In the genomic region with DNA sequence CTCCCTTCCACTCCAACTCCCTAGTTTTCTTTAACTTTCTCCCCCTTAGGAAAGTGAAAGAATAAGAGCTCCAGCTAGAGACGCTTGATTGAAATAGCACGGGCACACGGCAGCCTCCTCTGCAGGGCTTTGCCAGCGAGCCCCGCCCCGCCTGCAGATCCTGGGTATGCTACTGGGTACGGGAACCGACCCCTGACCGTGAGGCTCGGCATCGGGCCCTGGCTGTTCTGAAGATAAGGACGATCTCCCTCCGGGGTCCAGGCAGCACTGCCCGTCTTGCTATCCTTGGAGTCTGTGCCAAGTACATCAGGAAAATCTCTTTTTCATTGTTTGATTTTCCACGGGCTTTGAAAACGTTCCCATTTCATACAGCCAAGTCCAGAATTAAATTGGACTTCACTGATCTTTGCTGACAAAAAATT, we compare ENCODE assay signal across 8 cellular contexts.
DNase-seq lines count a peak whose midpoint lies in the region; ATAC-seq, FAIRE-seq and TF ChIP-seq lines count a peak whose summit lies in the region.

No MANE protein-coding gene starts in this region.

- no peaks in the 10 kb centered on the region for H3K27me3 ChIP-seq in keratinocyte (ENCODE audit: control insufficient read depth, extremely low read depth, insufficient read depth, low read length)
- peaks cover 0 to 71% (median 7%) of the 10 kb centered on the region in 7 donors for H3K27me3 ChIP-seq in spleen (replicated peaks in 1 of 7)

- H3K4me2 ChIP-seq in keratinocyte (ENCODE audit: control insufficient read depth, extremely low read depth, insufficient read depth, low read depth, low read length) = peak overlapping the region; percentile 98

- WGBS in spleen, 5 donors = 0 to 6% (median 1%) methylated on average over 16 of the region's 16 CpGs

- TF ChIP-seq POLR2A in spleen (IDR thresholded peaks at IDR 0.05) = no peak

- H3K4me1 Mint-ChIP-seq in central memory CD8-positive, alpha-beta T cell = peaks cover 14% of the 10 kb centered on the region

- no peaks in the 10 kb centered on the region for H3K36me3 Mint-ChIP-seq in central memory CD8-positive, alpha-beta T cell (ENCODE audit: insufficient read depth)

- H3K27ac ChIP-seq in keratinocyte (ENCODE audit: control insufficient read depth, insufficient read depth, low read length) (no peak overlapping the region), spleen (peak overlapping the region; percentile 43 to 83 (median 76))

- peak; percentile 63 for ATAC-seq in central memory CD8-positive, alpha-beta T cell (replicated peaks; ENCODE audit: extremely low read depth, poor library complexity, severe bottlenecking)
- no peak for ATAC-seq in HG03432 (IDR thresholded peaks at IDR 0.05; ENCODE audit: unreplicated experiment)
- no peak for ATAC-seq in GM21381 (IDR thresholded peaks at IDR 0.05; ENCODE audit: unreplicated experiment)

- dilution Hi-C loops in keratinocyte (cut with MboI; ENCODE audit: extremely low pct_ligation_motif_present, low sequenced_read_pairs) = no loop called here

- H3K4me3 Mint-ChIP-seq in central memory CD8-positive, alpha-beta T cell = peak overlapping the region; percentile 72

- H3K79me2 ChIP-seq in keratinocyte (ENCODE audit: control insufficient read depth, insufficient read depth, low read length) = no peaks in the 10 kb centered on the region

- TF ChIP-seq CTCF in keratinocyte (optimal IDR thresholded peaks at IDR 0.05 in 1 of 3, IDR thresholded peaks at IDR 0.05 in 1 of 3, conservative IDR thresholded peaks at IDR 0.05 in 1 of 3; ENCODE audit: extremely low read depth in 1 of 3, insufficient read depth in 2 of 3, low read length in 3 of 3) (peak in 2 of 3 experiments; percentile 13 to 48), spleen (IDR thresholded peaks at IDR 0.05 in 8 of 11, conservative IDR thresholded peaks at IDR 0.05 in 3 of 11) (no peak)

- peak; percentile 53 for FAIRE-seq in keratinocyte (lab: Jason Lieb, UNC)

- H4K20me1 ChIP-seq in keratinocyte (ENCODE audit: control insufficient read depth, extremely low read depth, insufficient read depth, low read length) = no peaks in the 10 kb centered on the region

- H3K4me3 ChIP-seq in keratinocyte (ENCODE audit: control insufficient read depth in 2 of 3, extremely low read depth in 1 of 3, insufficient read depth in 2 of 3, low read depth in 1 of 3, low read length in 3 of 3) = peak overlapping the region; percentile 30 to 77 (median 64)
- peak overlapping the region; percentile 30 to 68 (median 37) for H3K4me3 ChIP-seq in spleen

- H3K36me3 ChIP-seq in keratinocyte (ENCODE audit: control insufficient read depth in 2 of 2, extremely low read depth in 1 of 2, insufficient read depth in 2 of 2, low read length in 2 of 2) = no peaks in the 10 kb centered on the region
- no peaks in the 10 kb centered on the region for H3K36me3 ChIP-seq in spleen

- intact Hi-C loops in spleen (cut with DNase I; ENCODE audit: low total_unique reads) = loop anchor here (5.0 to 10.0 kb wide), 3 partner anchors 81 to 426 kb away; a partner anchor contains a TSS

- no peaks in the 10 kb centered on the region for H3K9me3 ChIP-seq in keratinocyte (ENCODE audit: control insufficient read depth, low read depth, low read length)
- H3K9me3 ChIP-seq in spleen = no peaks in the 10 kb centered on the region

- H3K4me1 ChIP-seq in keratinocyte (ENCODE audit: control insufficient read depth, extremely low read depth, insufficient read depth, low read length) (peaks cover 4% of the 10 kb centered on the region), spleen (peaks cover 0 to 19% (median 11%) of the 10 kb centered on the region in 6 donors)

- peak overlapping the region; percentile 45 for H3K9ac ChIP-seq in keratinocyte (ENCODE audit: control insufficient read depth, extremely low read depth, insufficient read depth, low read length)

- H3K9me1 ChIP-seq in keratinocyte (ENCODE audit: control insufficient read depth, extremely low read depth, insufficient read depth, low read length) = no peaks in the 10 kb centered on the region

- DNase-seq in DMS153 (lab: John Stamatoyannopoulos, UW) = peak; percentile 75
- peak; percentile 72 for DNase-seq in NAMALWA (ENCODE audit: low spot score)
- peak; percentile 1 for DNase-seq in T-helper 9 cell
- no peak for DNase-seq in central memory CD8-positive, alpha-beta T cell (ENCODE audit: low spot score in 2 of 2)
- no peak for DNase-seq in keratinocyte (ENCODE audit: low read depth, low spot score)
- DNase-seq in spleen = peak; percentile 87

- no peak overlapping the region for H3K27ac Mint-ChIP-seq in central memory CD8-positive, alpha-beta T cell (ENCODE audit: low read depth)

- peaks cover 48% of the 10 kb centered on the region for H3K27me3 Mint-ChIP-seq in central memory CD8-positive, alpha-beta T cell

- no peaks in the 10 kb centered on the region for H3K9me3 Mint-ChIP-seq in central memory CD8-positive, alpha-beta T cell

- peak overlapping the region; percentile 92 for H2AFZ ChIP-seq in keratinocyte (ENCODE audit: control insufficient read depth, low read length)

Comparison
In these comparisons a context has a peak if more than half of its experiments do, and no peak if none do; other contexts are left out.
1. DNase-seq: peak in DMS153 (single experiment), NAMALWA (single experiment), T-helper 9 cell (single experiment) and spleen (single experiment); none in central memory CD8-positive, alpha-beta T cell (0 of 2) and keratinocyte (single experiment).
2. CTCF ChIP-seq: peak in keratinocyte (2 of 3); none in spleen (0 of 11).